10 cellular contexts compared by ENCODE assay signal in genomic region chr5:150710165-150710564, GRCh38. TPM values are rescaled to one million over a fixed set of nuclear protein-coding genes. Genes with fewer than 3 reads are reported as not detected.
DNase-seq lines count a peak whose midpoint lies in the region; ATAC-seq and TF ChIP-seq lines count a peak whose summit lies in the region.
"Had no signal": no experiment of that assay in that cellular context is flagged by ENCODE, and none has a peak within 500 bp of the region (broad histone marks: within the 10 kb centered on the region; RNA-seq: fewer than 3 reads in every experiment).

No MANE protein-coding gene starts in this region.

- H3K14ac ChIP-seq in mesenchymal stem cell (ENCODE audit: low read length in 2 of 2) = no peak overlapping the region

- H2BK12ac ChIP-seq in mesenchymal stem cell (ENCODE audit: low read length in 2 of 2) = no peak overlapping the region

- H3K4me2 ChIP-seq in mesenchymal stem cell (ENCODE audit: low read length, poor library complexity, severe bottlenecking) = no peak overlapping the region

- DNase-seq in HFFc6 = no peak
- no peak for DNase-seq in astrocyte of the spinal cord (ENCODE audit: low read depth, low spot score)
- DNase-seq in mesenchymal stem cell = peak; percentile 22
- DNase-seq in CD14-positive monocyte (ENCODE audit: low spot score) = no peak
- no peak for DNase-seq in WERI-Rb-1
- no peak for DNase-seq in T-helper 1 cell
- DNase-seq: NCI-H2029 treated with DMSO at 0.1 percent for 48 hours, T-helper 2 cell had no signal

- H2AFZ ChIP-seq in mesenchymal stem cell (ENCODE audit: low read depth, low read length) = no peak overlapping the region

- no peaks in the 10 kb centered on the region for H3K4me1 Mint-ChIP-seq in HFFc6 (ENCODE audit: low read depth)
- H3K4me1 Mint-ChIP-seq in CD14-positive monocyte = no peaks in the 10 kb centered on the region

- H3K9me3 ChIP-seq in mesenchymal stem cell (ENCODE audit: control insufficient read depth, low read length) (no peaks in the 10 kb centered on the region), WERI-Rb-1 (ENCODE audit: severe bottlenecking) (no peaks in the 10 kb centered on the region)

- H3K36me3 ChIP-seq in mesenchymal stem cell (ENCODE audit: control insufficient read depth in 1 of 2, insufficient read depth in 2 of 2, low read depth in 1 of 2, low read length in 2 of 2) (peaks cover 36 to 88% of the 10 kb centered on the region in 2 experiments), WERI-Rb-1 (peaks cover 61% of the 10 kb centered on the region)

- H2AK5ac ChIP-seq in mesenchymal stem cell (ENCODE audit: low read length, severe bottlenecking) = no peak overlapping the region

- no peaks in the 10 kb centered on the region for H3K4me1 ChIP-seq in mesenchymal stem cell (ENCODE audit: control insufficient read depth, insufficient read depth, low read depth, low read length)

- H3K9me3 Mint-ChIP-seq in HFFc6 = no peaks in the 10 kb centered on the region
- H3K9me3 Mint-ChIP-seq in CD14-positive monocyte = no peaks in the 10 kb centered on the region

- no peak overlapping the region for H2BK120ac ChIP-seq in mesenchymal stem cell (ENCODE audit: low read depth, low read length)

- WGBS in mesenchymal stem cell = 71% methylated on average over 1 of the region's 2 CpGs

- in situ Hi-C loops in astrocyte of the spinal cord (cut with HindIII; ENCODE audit: low sequenced_read_pairs) = no loop called here

- no peak overlapping the region for H4K91ac ChIP-seq in mesenchymal stem cell (ENCODE audit: low read length)

- intact Hi-C loops in CD14-positive monocyte (cut with micrococcal nuclease) = no loop called here

- H3K18ac ChIP-seq in mesenchymal stem cell (ENCODE audit: low read depth in 1 of 2, low read length in 2 of 2) = no peak overlapping the region

- no peak overlapping the region for H3K4ac ChIP-seq in mesenchymal stem cell (ENCODE audit: low read depth in 1 of 2, low read length in 2 of 2)

- H3K79me1 ChIP-seq in mesenchymal stem cell (replicated peaks; ENCODE audit: low read length, poor library complexity, severe bottlenecking) = peaks cover 3% of the 10 kb centered on the region

- H3K36me3 Mint-ChIP-seq in HFFc6 (ENCODE audit: low read depth) (peaks cover 25% of the 10 kb centered on the region), CD14-positive monocyte (peaks cover 60 to 89% of the 10 kb centered on the region in 2 donors)

- ATAC-seq in HG02870 (IDR thresholded peaks at IDR 0.05; ENCODE audit: unreplicated experiment) = no peak

- no peaks in the 10 kb centered on the region for H3K27me3 Mint-ChIP-seq in HFFc6 (ENCODE audit: insufficient read depth)
- peaks cover 0 to 2% (median 0%) of the 10 kb centered on the region in 3 donors for H3K27me3 Mint-ChIP-seq in CD14-positive monocyte (ENCODE audit: low read depth in 3 of 3)

- H3K27me3 ChIP-seq in mesenchymal stem cell (ENCODE audit: control insufficient read depth in 1 of 2, insufficient read depth in 1 of 2, low read length in 2 of 2) (no peaks in the 10 kb centered on the region), WERI-Rb-1 (ENCODE audit: insufficient read depth, low read depth, severe bottlenecking) (no peaks in the 10 kb centered on the region)

- no peak overlapping the region for H3K9ac ChIP-seq in mesenchymal stem cell (ENCODE audit: low read length)

- H3K27ac Mint-ChIP-seq in HFFc6 (no peak overlapping the region), CD14-positive monocyte (no peak overlapping the region)

- no peak overlapping the region for H4K8ac ChIP-seq in mesenchymal stem cell (ENCODE audit: low read length)

- no peak overlapping the region for H3K4me3 ChIP-seq in astrocyte of the spinal cord (ENCODE audit: low read depth, low read length)
- H3K4me3 ChIP-seq in mesenchymal stem cell (ENCODE audit: insufficient read depth in 1 of 2, low read depth in 1 of 2, low read length in 2 of 2) = no peak overlapping the region
- no peak overlapping the region for H3K4me3 ChIP-seq in WERI-Rb-1 (ENCODE audit: low read depth, low read length)

- no peak overlapping the region for H3K27ac ChIP-seq in C4-2B
- no peak overlapping the region for H3K27ac ChIP-seq in mesenchymal stem cell (ENCODE audit: low read length, poor library complexity, severe bottlenecking)
- no peak overlapping the region for H3K27ac ChIP-seq in WERI-Rb-1

- TF ChIP-seq CTCF in C4-2B (conservative IDR thresholded peaks at IDR 0.05) (peak; percentile 47), HFFc6 (IDR thresholded peaks at IDR 0.05) (peak; percentile 60), astrocyte of the spinal cord (IDR thresholded peaks at IDR 0.05; ENCODE audit: low read depth, low read length) (peak; percentile 38), CD14-positive monocyte (IDR thresholded peaks at IDR 0.05) (no peak), WERI-Rb-1 (IDR thresholded peaks at IDR 0.05; ENCODE audit: low read depth, low read length) (no peak)

- H3K23ac ChIP-seq in mesenchymal stem cell (ENCODE audit: low read length in 2 of 2) = no peak overlapping the region

- H3K4me3 Mint-ChIP-seq in HFFc6 (no peak overlapping the region), CD14-positive monocyte (no peak overlapping the region)

- H2BK5ac ChIP-seq in mesenchymal stem cell (ENCODE audit: low read depth, low read length, poor library complexity, severe bottlenecking) = no peak overlapping the region

- no peak overlapping the region for H2BK15ac ChIP-seq in mesenchymal stem cell (ENCODE audit: low read depth, poor library complexity, severe bottlenecking)

RNA-seq across cellular contexts. Expression of gene RBM22, which starts 9.3 kb away (rescaled TPM):
- total RNA-seq in HFFc6 (2021; fragmentation: NEBNext Ultra II Directional; extraction: Animal tissue kit (Norgen Biotek cat#: 25700)) = 10 to 100 TPM; 32.6 to 40.2 (median 35.4) TPM
- polyA plus RNA-seq in mesenchymal stem cell (2013, experiment 1 of 2) = 32.2 TPM
- 31.6 TPM for polyA plus RNA-seq in mesenchymal stem cell (2013, experiment 2 of 2)
- 10 to 100 TPM; 37.9 to 47.4 TPM for polyA plus RNA-seq in CD14-positive monocyte

RNA-seq across cellular contexts. Expression of gene DCTN4, which starts 48.7 kb away (rescaled TPM):
- 10 to 100 TPM; 60.1 to 76.9 (median 68.7) TPM for total RNA-seq in HFFc6 (2021; fragmentation: NEBNext Ultra II Directional; extraction: Animal tissue kit (Norgen Biotek cat#: 25700))
- polyA plus RNA-seq in mesenchymal stem cell (2013, experiment 1 of 2) = 29.3 TPM
- 29.6 TPM for polyA plus RNA-seq in mesenchymal stem cell (2013, experiment 2 of 2)
- 10 to 100 TPM; 14.6 to 16.3 TPM for polyA plus RNA-seq in CD14-positive monocyte

RNA-seq across cellular contexts. Expression of gene MYOZ3, which starts 49.1 kb away (rescaled TPM):
- under 1 TPM in 2 of 6 experiments, not detected in 4; 0.05 to 0.14 TPM for total RNA-seq in HFFc6 (2021; fragmentation: NEBNext Ultra II Directional; extraction: Animal tissue kit (Norgen Biotek cat#: 25700))
- polyA plus RNA-seq in mesenchymal stem cell (2013, experiment 1 of 2) = 1.6 TPM
- polyA plus RNA-seq in mesenchymal stem cell (2013, experiment 2 of 2) = 1.8 TPM
- not detected for polyA plus RNA-seq in CD14-positive monocyte

Comparison
In these comparisons a context has a peak if more than half of its experiments do, and no peak if none do; other contexts are left out.
1. CTCF ChIP-seq: peak in C4-2B (single experiment), HFFc6 (single experiment) and astrocyte of the spinal cord (single experiment); none in CD14-positive monocyte (single experiment) and WERI-Rb-1 (single experiment).